ENCODE assay signal across 10 cellular contexts in genomic region chr7:149489391-149490024, GRCh38. TPM values are rescaled to one million over a fixed set of nuclear protein-coding genes. Genes with fewer than 3 reads are reported as not detected.
A peak's percentile ranks its signal among the peaks of the same experiment; 100 is the strongest.
DNase-seq lines count a peak whose midpoint lies in the region; ATAC-seq, FAIRE-seq and TF ChIP-seq lines count a peak whose summit lies in the region.
"Had no signal": no experiment of that assay in that cellular context is flagged by ENCODE, and none has a peak within 500 bp of the region (broad histone marks: within the 10 kb centered on the region; RNA-seq: fewer than 3 reads in every experiment).

No MANE protein-coding gene starts in this region.

- peak; percentile 13; the same call in 1 of the 2 replicates for TF ChIP-seq RAD21 in Ishikawa (IDR thresholded peaks at IDR 0.05; ENCODE audit: low read depth)

- no peak for TF ChIP-seq EP300 in Ishikawa (IDR thresholded peaks at IDR 0.05; ENCODE audit: borderline replicate concordance)

- no peak overlapping the region for H3K4me3 ChIP-seq in bronchial epithelial cell (ENCODE audit: low read depth, low read length)
- no peak overlapping the region for H3K4me3 ChIP-seq in mucosa of descending colon
- H3K4me3 ChIP-seq: SJSA1 had no signal

- H3K27me3 ChIP-seq in bronchial epithelial cell (ENCODE audit: control insufficient read depth, insufficient read depth, low read length), result no peaks in the 10 kb centered on the region
- H3K27me3 ChIP-seq: SJSA1 had no signal

- ATAC-seq in mucosa of descending colon (peak; percentile 71), HG03469 (IDR thresholded peaks at IDR 0.05; ENCODE audit: unreplicated experiment) (no peak)

- no peaks in the 10 kb centered on the region for H3K9me3 ChIP-seq in mucosa of descending colon
- H3K9me3 ChIP-seq: SJSA1 had no signal

- H3K4me1 ChIP-seq in mucosa of descending colon (ENCODE audit: low read depth), result no peaks in the 10 kb centered on the region
- H3K4me1 ChIP-seq: SJSA1 had no signal

- H3K36me3 ChIP-seq in bronchial epithelial cell (ENCODE audit: control insufficient read depth, insufficient read depth, low read length) (peaks cover 35% of the 10 kb centered on the region), mucosa of descending colon (ENCODE audit: low read depth) (peaks cover 20% of the 10 kb centered on the region)

- intact Hi-C loops in mucosa of descending colon (cut with DNase I, micrococcal nuclease), result no loop called here

- peak; percentile 31 for TF ChIP-seq CTCF in D721Med (IDR thresholded peaks at IDR 0.05; ENCODE audit: insufficient read depth, missing control alignments)
- TF ChIP-seq CTCF in bronchial epithelial cell (IDR thresholded peaks at IDR 0.05; ENCODE audit: insufficient read depth, low read length, severe bottlenecking), result peak; percentile 26
- no peak for TF ChIP-seq CTCF in mucosa of descending colon (IDR thresholded peaks at IDR 0.05)

- DNase-seq in D721Med (ENCODE audit: insufficient read length, low spot score), result no peak
- peak; percentile 5 for DNase-seq in bronchial epithelial cell (ENCODE audit: low read depth)
- no peak for DNase-seq in mucosa of descending colon
- DNase-seq in COLO829 (ENCODE audit: low spot score), result no peak
- DNase-seq in NCI-H446 treated with DMSO at 0.1 percent for 48 hours (lab: John Stamatoyannopoulos, UW), result no peak
- DNase-seq: activated T-cell treated with anti-CD3 and anti-CD28 coated beads, Interleukin-2, amount 50 U/mL, for 1 hour; NCI-H1436 had no signal

- FAIRE-seq in D721Med (lab: Jason Lieb, UNC) (no peak), bronchial epithelial cell (lab: Jason Lieb, UNC) (no peak)

TF ChIP-seq in Ishikawa, 13 proteins besides CTCF, POLR2A, EP300 and RAD21:
- TF ChIP-seq TEAD4 (IDR thresholded peaks at IDR 0.05), result no peak
- TF ChIP-seq TCF12 (IDR thresholded peaks at IDR 0.05; ENCODE audit: low read depth), result no peak
- TF ChIP-seq ZBTB7A (IDR thresholded peaks at IDR 0.05; ENCODE audit: low read depth), result no peak
- TF ChIP-seq, protein P1, sequence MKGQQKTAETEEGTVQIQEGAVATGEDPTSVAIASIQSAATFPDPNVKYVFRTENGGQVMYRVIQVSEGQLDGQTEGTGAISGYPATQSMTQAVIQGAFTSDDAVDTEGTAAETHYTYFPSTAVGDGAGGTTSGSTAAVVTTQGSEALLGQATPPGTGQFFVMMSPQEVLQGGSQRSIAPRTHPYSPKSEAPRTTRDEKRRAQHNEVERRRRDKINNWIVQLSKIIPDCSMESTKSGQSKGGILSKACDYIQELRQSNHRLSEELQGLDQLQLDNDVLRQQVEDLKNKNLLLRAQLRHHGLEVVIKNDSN (IDR thresholded peaks at IDR 0.05), result no peak
- TF ChIP-seq NFIC (IDR thresholded peaks at IDR 0.05), result no peak
- no peak for TF ChIP-seq CREB1 (IDR thresholded peaks at IDR 0.05; ENCODE audit: low read depth)
- TF ChIP-seq REST (IDR thresholded peaks at IDR 0.05; ENCODE audit: low read depth), result no peak
- TF ChIP-seq CEBPB (IDR thresholded peaks at IDR 0.05), result no peak
- TF ChIP-seq YY1 (IDR thresholded peaks at IDR 0.05; ENCODE audit: low read depth), result no peak
- TF ChIP-seq TAF1 (IDR thresholded peaks at IDR 0.05; ENCODE audit: low read depth), result no peak
- TF ChIP-seq EGR1 (IDR thresholded peaks at IDR 0.05), result no peak
- TF ChIP-seq, protein P2, sequence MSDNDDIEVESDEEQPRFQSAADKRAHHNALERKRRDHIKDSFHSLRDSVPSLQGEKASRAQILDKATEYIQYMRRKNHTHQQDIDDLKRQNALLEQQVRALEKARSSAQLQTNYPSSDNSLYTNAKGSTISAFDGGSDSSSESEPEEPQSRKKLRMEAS (IDR thresholded peaks at IDR 0.05), result no peak
- TF ChIP-seq FOXM1 (IDR thresholded peaks at IDR 0.05; ENCODE audit: borderline replicate concordance, low read depth), result no peak

RNA-seq across cellular contexts. Expression of gene ZNF746, which starts 8.1 kb away (rescaled TPM):
- total RNA-seq in bronchial epithelial cell (15.0 and 16.1 TPM in 2 replicates), mucosa of descending colon (10 to 100 TPM; 10.8 to 22.0 (median 13.5) TPM)

RNA-seq across cellular contexts. Expression of gene ZNF777, which starts 28.6 kb away (rescaled TPM):
- 5.8 and 6.6 TPM in 2 replicates for total RNA-seq in bronchial epithelial cell
- 10 to 100 TPM in 2 of 3 donors, 1 to 10 TPM in 1; 9.6 to 12.2 (median 10.0) TPM for total RNA-seq in mucosa of descending colon
